ENCODE assay signal across 12 cellular contexts in the genomic region with DNA sequence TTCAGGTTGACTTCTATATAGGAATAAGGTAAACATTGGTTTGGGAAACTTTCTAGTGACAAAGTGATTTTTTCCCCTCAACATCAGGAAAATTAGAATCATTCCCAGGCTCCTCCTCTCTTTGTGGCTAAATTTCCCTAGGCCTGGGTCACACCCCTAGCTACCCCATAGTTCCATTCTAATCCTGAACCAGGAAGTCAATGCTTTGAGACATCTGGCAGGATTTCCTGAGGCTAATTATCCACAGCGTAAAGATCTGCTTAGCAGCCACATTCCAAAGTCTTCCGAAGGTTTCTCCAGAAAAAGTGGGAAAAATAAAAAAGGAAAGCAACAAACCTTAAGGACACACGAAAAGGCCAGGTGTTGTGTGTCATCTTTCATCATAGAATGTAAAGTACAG.
A peak's percentile ranks its signal among the peaks of the same experiment; 100 is the strongest.
DNase-seq lines count a peak whose midpoint lies in the region; ATAC-seq lines count a peak whose summit lies in the region.
"Had no signal": no experiment of that assay in that cellular context is flagged by ENCODE, and none has a peak within 500 bp of the region (broad histone marks: within the 10 kb centered on the region; RNA-seq: fewer than 3 reads in every experiment).

No MANE protein-coding gene starts in this region.

- no peaks in the 10 kb centered on the region for H3K27me3 Mint-ChIP-seq in activated CD8-positive, alpha-beta T cell treated with anti-CD3 and anti-CD28 coated beads, Interleukin-2, amount 10 ng/mL, durations not matched to agents 7 days and 5 days (ENCODE audit: low read depth)
- no peaks in the 10 kb centered on the region for H3K27me3 Mint-ChIP-seq in stimulated activated memory B cell treated with anti-CD40 and anti-IgM and Interleukin-4, amounts not matched to agents 10 μg/mL and 1 μg/mL and 100 μg/mL, for 72 hours

- peak overlapping the region; percentile 58 for H3K27ac ChIP-seq in HUES48 (ENCODE audit: low read depth, low read length)
- H3K27ac ChIP-seq: epithelial cell of prostate had no signal

- H3K27me3 ChIP-seq in HUES48 (ENCODE audit: control insufficient read depth, insufficient read depth, low read length) = no peaks in the 10 kb centered on the region

- no peaks in the 10 kb centered on the region for H3K36me3 ChIP-seq in HUES48 (ENCODE audit: control insufficient read depth, insufficient read depth, low read length)

- H3K9me3 Mint-ChIP-seq in activated CD8-positive, alpha-beta T cell treated with anti-CD3 and anti-CD28 coated beads, Interleukin-2, amount 10 ng/mL, durations not matched to agents 7 days and 5 days (ENCODE audit: insufficient read depth) = no peaks in the 10 kb centered on the region
- no peaks in the 10 kb centered on the region for H3K9me3 Mint-ChIP-seq in stimulated activated memory B cell treated with anti-CD40 and anti-IgM and Interleukin-4, amounts not matched to agents 10 μg/mL and 1 μg/mL and 100 μg/mL, for 72 hours

- H3K9me3 ChIP-seq in HUES48 (ENCODE audit: control insufficient read depth, insufficient read depth, low read length) = no peaks in the 10 kb centered on the region

- peaks cover 9% of the 10 kb centered on the region for H3K4me1 Mint-ChIP-seq in activated CD8-positive, alpha-beta T cell treated with anti-CD3 and anti-CD28 coated beads, Interleukin-2, amount 10 ng/mL, durations not matched to agents 7 days and 5 days (ENCODE audit: low read depth)
- H3K4me1 Mint-ChIP-seq in stimulated activated memory B cell treated with anti-CD40 and anti-IgM and Interleukin-4, amounts not matched to agents 10 μg/mL and 1 μg/mL and 100 μg/mL, for 72 hours = peaks cover 24% of the 10 kb centered on the region

- peaks cover 6% of the 10 kb centered on the region for H3K4me1 ChIP-seq in HUES48 (ENCODE audit: control insufficient read depth, insufficient read depth, low read length)

- no peak for DNase-seq in activated CD8-positive, alpha-beta T cell treated with anti-CD3 and anti-CD28 coated beads, Interleukin-2, amount 10 ng/mL, durations not matched to agents 7 days and 5 days
- DNase-seq in islet precursor cell = peak; percentile 66
- DNase-seq in HT-29 (ENCODE audit: low spot score) = no peak
- no peak for DNase-seq in stimulated activated CD4-positive, alpha-beta T cell treated with anti-CD3 and anti-CD28 coated beads, Interleukin-15, amount 100 ng/mL, for 24 hours
- DNase-seq: activated T-cell treated with anti-CD3 and anti-CD28 coated beads for 4 hours; nucleus accumbens; stimulated activated naive CD4-positive, alpha-beta T cell had no signal

- no peak overlapping the region for H3K9ac ChIP-seq in HUES48 (ENCODE audit: low read depth, low read length)

- peak overlapping the region; percentile 15 for H3K27ac Mint-ChIP-seq in activated CD8-positive, alpha-beta T cell treated with anti-CD3 and anti-CD28 coated beads, Interleukin-2, amount 10 ng/mL, durations not matched to agents 7 days and 5 days
- peak overlapping the region; percentile 72 for H3K27ac Mint-ChIP-seq in stimulated activated memory B cell treated with anti-CD40 and anti-IgM and Interleukin-4, amounts not matched to agents 10 μg/mL and 1 μg/mL and 100 μg/mL, for 72 hours

- no peak overlapping the region for H3K4me3 ChIP-seq in HUES48 (ENCODE audit: low read depth, low read length)
- H3K4me3 ChIP-seq: K562 had no signal

- no peak overlapping the region for H3K4me3 Mint-ChIP-seq in activated CD8-positive, alpha-beta T cell treated with anti-CD3 and anti-CD28 coated beads, Interleukin-2, amount 10 ng/mL, durations not matched to agents 7 days and 5 days
- no peak overlapping the region for H3K4me3 Mint-ChIP-seq in stimulated activated memory B cell treated with anti-CD40 and anti-IgM and Interleukin-4, amounts not matched to agents 10 μg/mL and 1 μg/mL and 100 μg/mL, for 72 hours

- CTCF ChIA-PET in activated CD8-positive, alpha-beta T cell treated with anti-CD3 and anti-CD28 coated beads, Interleukin-2, amount 10 ng/mL, durations not matched to agents 7 days and 5 days (lab: Charles Lee) = interaction anchor here (0.9 to 1.7 kb wide), 6 partner anchors 9 to 66 kb away, joined by 3 to 9 read pairs (median 4); no protein-coding TSS in a partner anchor

- no peak for ATAC-seq in activated CD8-positive, alpha-beta T cell treated with anti-CD3 and anti-CD28 coated beads, Interleukin-2, amount 10 ng/mL, durations not matched to agents 7 days and 5 days
- ATAC-seq in stimulated activated memory B cell treated with anti-CD40 and anti-IgM and Interleukin-4, amounts not matched to agents 10 μg/mL and 1 μg/mL and 100 μg/mL, for 72 hours = no peak
- no peak for ATAC-seq in GM18520 (IDR thresholded peaks at IDR 0.05; ENCODE audit: unreplicated experiment)

- POLR2A ChIA-PET in activated CD8-positive, alpha-beta T cell treated with anti-CD3 and anti-CD28 coated beads, Interleukin-2, amount 10 ng/mL, durations not matched to agents 7 days and 5 days (lab: Charles Lee) = interaction anchor here (0.7 kb wide), 1 partner anchor 15 kb away, joined by 3 read pairs; no protein-coding TSS in a partner anchor

- H3K36me3 Mint-ChIP-seq in activated CD8-positive, alpha-beta T cell treated with anti-CD3 and anti-CD28 coated beads, Interleukin-2, amount 10 ng/mL, durations not matched to agents 7 days and 5 days (ENCODE audit: low read depth) = peaks cover 53% of the 10 kb centered on the region
- peaks cover 33% of the 10 kb centered on the region for H3K36me3 Mint-ChIP-seq in stimulated activated memory B cell treated with anti-CD40 and anti-IgM and Interleukin-4, amounts not matched to agents 10 μg/mL and 1 μg/mL and 100 μg/mL, for 72 hours
